Comparison of ENCODE assay signal across 15 cellular contexts in the genomic region with DNA sequence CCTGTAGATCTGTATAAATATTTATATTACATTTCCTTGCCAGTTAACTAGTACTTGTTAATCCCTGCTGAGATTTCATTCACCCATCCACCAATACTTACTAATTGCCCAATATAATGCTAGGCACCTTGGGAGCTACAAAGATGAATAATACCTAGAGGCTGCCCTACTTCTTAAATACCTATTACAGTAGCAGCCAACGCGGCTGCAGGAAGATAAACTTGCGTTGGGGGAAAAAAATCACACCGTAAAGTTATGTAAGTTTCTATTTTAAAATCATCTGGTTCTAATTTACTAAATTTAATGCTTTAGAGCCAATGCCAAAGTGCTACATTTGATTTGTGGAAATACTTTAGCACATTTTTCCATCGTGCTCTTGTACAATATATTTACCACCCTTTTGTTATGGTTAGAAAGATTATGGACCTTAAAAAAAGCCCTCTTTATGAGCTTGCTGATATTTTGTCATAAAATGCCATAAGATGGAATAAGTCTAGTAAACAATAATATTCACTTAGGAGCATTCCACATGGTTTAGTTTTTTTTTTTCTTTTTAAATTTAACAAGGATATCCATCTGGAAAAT.
"Had no signal": no experiment of that assay in that cellular context is flagged by ENCODE, and none has a peak within 500 bp of the region (broad histone marks: within the 10 kb centered on the region; RNA-seq: fewer than 3 reads in every experiment).

No MANE protein-coding gene starts in this region.

- H3K4me3 ChIP-seq: testis had no signal

- ATAC-seq: effector memory CD8-positive, alpha-beta T cell; left lobe of liver had no signal

- H3K27me3 Mint-ChIP-seq: activated CD8-positive, alpha-beta T cell treated with anti-CD3 and anti-CD28 coated beads for 36 hours; activated naive CD8-positive, alpha-beta T cell treated with anti-CD3 and anti-CD28 coated beads, Interleukin-2, amount 50 U/mL, for 24 hours; effector memory CD8-positive, alpha-beta T cell; stimulated activated naive CD8-positive, alpha-beta T cell treated with anti-CD3 and anti-CD28 coated beads, Interleukin-15, Interleukin-2, amounts not matched to agents 100 ng/mL and 50 ng/mL, for 24 hours had no signal

- DNase-seq: activated CD4-positive, alpha-beta T cell treated with anti-CD3 and anti-CD28 coated beads for 4 hours; activated CD8-positive, alpha-beta memory T cell treated with anti-CD3 and anti-CD28 coated beads, Interleukin-2, amount 50 U/mL, for 4 hours; activated CD8-positive, alpha-beta T cell treated with anti-CD3 and anti-CD28 coated beads for 36 hours; activated naive CD4-positive, alpha-beta T cell treated with Interleukin-2 at 50 U/mL for 16 hours; activated naive CD8-positive, alpha-beta T cell treated with anti-CD3 and anti-CD28 coated beads, Interleukin-2, amount 50 U/mL, for 24 hours; cortex of kidney; effector memory CD8-positive, alpha-beta T cell; islet precursor cell; occipital lobe; stimulated activated CD4-positive, alpha-beta T cell treated with anti-CD3 and anti-CD28 coated beads, Interleukin-2, amount 100 ng/mL, for 48 hours; T-helper 1 cell; testis had no signal

- H3K27me3 ChIP-seq: testis had no signal

- H3K27ac Mint-ChIP-seq: activated naive CD8-positive, alpha-beta T cell treated with anti-CD3 and anti-CD28 coated beads, Interleukin-2, amount 50 U/mL, for 24 hours had no signal

- H3K4me3 Mint-ChIP-seq: activated CD8-positive, alpha-beta T cell treated with anti-CD3 and anti-CD28 coated beads for 36 hours; activated naive CD8-positive, alpha-beta T cell treated with anti-CD3 and anti-CD28 coated beads, Interleukin-2, amount 50 U/mL, for 24 hours; effector memory CD8-positive, alpha-beta T cell; nephron; stimulated activated naive CD8-positive, alpha-beta T cell treated with anti-CD3 and anti-CD28 coated beads, Interleukin-15, Interleukin-2, amounts not matched to agents 100 ng/mL and 50 ng/mL, for 24 hours had no signal

- H3K9me3 ChIP-seq: testis had no signal

- H3K9me3 Mint-ChIP-seq: activated naive CD8-positive, alpha-beta T cell treated with anti-CD3 and anti-CD28 coated beads, Interleukin-2, amount 50 U/mL, for 24 hours; effector memory CD8-positive, alpha-beta T cell had no signal
